Comparison of ENCODE assay signal across 8 cellular contexts in genomic region chr10:32378371-32379301, GRCh38. TPM values are rescaled to one million over a fixed set of nuclear protein-coding genes. Genes with fewer than 3 reads are reported as not detected.
A peak's percentile ranks its signal among the peaks of the same experiment; 100 is the strongest.
DNase-seq lines count a peak whose midpoint lies in the region; ATAC-seq, FAIRE-seq and TF ChIP-seq lines count a peak whose summit lies in the region.

No MANE protein-coding gene starts in this region.

- H3K4me3 ChIP-seq in cardiac muscle cell (peak overlapping the region; percentile 92), pancreas (peak overlapping the region; percentile 26 to 62 (median 48)), tibial artery (peak overlapping the region; percentile 65 to 82)

- H3K36me3 ChIP-seq in cardiac muscle cell (no peaks in the 10 kb centered on the region), pancreas (no peaks in the 10 kb centered on the region), tibial artery (no peaks in the 10 kb centered on the region)

- H3K27me3 ChIP-seq in cardiac muscle cell: no peaks in the 10 kb centered on the region
- H3K27me3 ChIP-seq in pancreas: no peaks in the 10 kb centered on the region
- H3K27me3 ChIP-seq in tibial artery: no peaks in the 10 kb centered on the region

- ATAC-seq in HG02642 (IDR thresholded peaks at IDR 0.05; ENCODE audit: poor library complexity, unreplicated experiment) (peak; percentile 98), pancreas (peak; percentile 95 to 97 (median 96))

- 0% methylated on average over 18 of the region's 18 CpGs for WGBS in pancreas, 2 donors

- H3K27ac ChIP-seq in cardiac muscle cell (peak overlapping the region; percentile 87), pancreas (peak overlapping the region; percentile 43 to 95 (median 84)), tibial artery (peak overlapping the region; percentile 79 to 84)

- FAIRE-seq in pancreas (lab: Jason Lieb, UNC): peak; percentile 87

- H3K4me1 ChIP-seq in cardiac muscle cell (ENCODE audit: low read depth) (peaks cover 22% of the 10 kb centered on the region), pancreas (peaks cover 0 to 16% (median 8%) of the 10 kb centered on the region in 3 donors), tibial artery (peaks cover 0 to 33% (median 6%) of the 10 kb centered on the region in 4 donors)

- TF ChIP-seq CTCF in cardiac muscle cell (IDR thresholded peaks at IDR 0.05; ENCODE audit: low read depth, low read length) (no peak), pancreas (IDR thresholded peaks at IDR 0.05) (no peak), tibial artery (IDR thresholded peaks at IDR 0.05) (no peak)

- intact Hi-C loops in pancreas (cut with DNase I): loop anchor here in 1 of 3 donors (5.0 kb wide), 1 partner anchor 69 kb away; the partner anchor contains the start of gene CCDC7
- intact Hi-C loops in tibial artery (cut with DNase I; ENCODE audit: low total_unique reads): no loop called here

- peak; percentile 35 for TF ChIP-seq POLR2A in GM10847 (IDR thresholded peaks at IDR 0.05; ENCODE audit: extremely low read depth, insufficient read length)

- peak; percentile 79 for DNase-seq in NCI-H1105 treated with DMSO at 0.1 percent for 48 hours (lab: John Stamatoyannopoulos, UW)
- peak; percentile 29 for DNase-seq in SKM-1 (lab: John Stamatoyannopoulos, UW; ENCODE audit: unreplicated experiment)
- DNase-seq in activated naive CD8-positive, alpha-beta T cell treated with anti-CD3 and anti-CD28 coated beads, Interleukin-2, amount 50 U/mL, for 16 hours (ENCODE audit: low read depth, low spot score): peak; percentile 82
- peak; percentile 90 to 93 for DNase-seq in cardiac muscle cell (ENCODE audit: low read depth in 1 of 2, low spot score in 1 of 2)
- peak; percentile 87 to 97 (median 91) for DNase-seq in pancreas
- peak; percentile 96 for DNase-seq in tibial artery

- H3K9me3 ChIP-seq in cardiac muscle cell (ENCODE audit: low read depth): no peaks in the 10 kb centered on the region
- H3K9me3 ChIP-seq in pancreas: no peaks in the 10 kb centered on the region
- no peaks in the 10 kb centered on the region for H3K9me3 ChIP-seq in tibial artery

RNA-seq across cellular contexts. Expression of gene EPC1, which starts 31.7 kb away (rescaled TPM):
- total RNA-seq in cardiac muscle cell (24.0 and 25.4 TPM in 2 replicates), pancreas (10 to 100 TPM; 12.9 to 21.8 (median 16.4) TPM)
- polyA plus RNA-seq in cardiac muscle cell (12.9 and 14.4 TPM in 2 replicates), pancreas (10 to 100 TPM; 11.3 to 19.8 TPM)

Comparison
In these comparisons a context has a peak if more than half of its experiments do, and no peak if none do; other contexts are left out.
1. Peak in every context shown above with its lines: DNase-seq, ATAC-seq, H3K4me3 ChIP-seq and H3K27ac ChIP-seq.
2. DNase-seq: peak in every context shown above with its lines; median percentile 96 in tibial artery; 92 in cardiac muscle cell; 91 in pancreas; 82 in activated naive CD8-positive, alpha-beta T cell treated with anti-CD3 and anti-CD28 coated beads, Interleukin-2, amount 50 U/mL, for 16 hours; 79 in NCI-H1105 treated with DMSO at 0.1 percent for 48 hours; 29 in SKM-1.